In the genomic region with DNA sequence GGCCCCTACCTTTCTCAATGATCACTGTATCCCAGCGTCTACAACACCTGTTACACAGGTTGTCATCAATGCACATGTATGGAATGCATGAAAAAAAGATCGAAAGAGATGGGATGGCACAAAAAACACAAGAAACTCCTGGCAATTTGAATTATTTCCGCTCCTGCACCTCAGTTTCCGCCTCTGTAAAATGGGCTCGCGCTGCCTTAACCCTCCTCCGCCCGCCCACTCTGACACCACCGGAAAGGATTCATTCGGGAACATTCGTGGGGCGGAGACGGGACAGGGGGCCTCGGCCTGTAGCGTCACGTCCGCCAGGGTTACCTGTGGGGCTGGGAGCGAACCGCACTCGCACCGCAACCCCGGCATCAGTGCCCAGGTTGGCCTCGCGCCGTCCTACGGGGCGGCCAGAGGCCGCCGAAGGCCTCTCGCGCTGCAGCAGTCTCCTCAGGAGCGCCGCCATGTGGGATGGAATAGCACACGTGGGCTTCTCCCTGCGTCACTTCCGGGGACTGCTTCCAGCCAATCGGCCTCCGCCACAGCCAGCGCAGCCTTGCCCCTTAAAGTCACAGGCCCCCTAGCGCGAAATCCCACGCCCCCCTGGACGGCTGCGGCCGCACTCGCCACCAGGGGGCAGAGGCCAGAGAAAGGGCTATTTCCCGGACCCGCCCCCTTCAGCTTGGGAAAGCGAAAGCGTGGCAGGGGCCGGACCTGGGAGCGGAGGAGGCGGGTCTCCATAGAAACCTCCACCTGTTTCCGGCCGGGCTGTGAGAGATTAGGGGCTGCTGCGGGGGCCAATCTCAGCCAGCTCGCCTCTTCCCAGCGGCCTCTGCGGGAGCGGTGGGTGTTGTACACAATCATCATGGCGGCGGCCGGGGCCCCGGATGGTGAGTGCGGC, we compare ENCODE assay signal across 1 cellular context.
A peak's percentile ranks its signal among the peaks of the same experiment; 100 is the strongest.
TF ChIP-seq lines count a peak whose summit lies in the region.

Gene EARS2, minus strand, starts transcription at position 470 of the 898 bp plus-strand sequence. Its CDS starts 7 bp downstream, at position 463.
A gene with protein sequence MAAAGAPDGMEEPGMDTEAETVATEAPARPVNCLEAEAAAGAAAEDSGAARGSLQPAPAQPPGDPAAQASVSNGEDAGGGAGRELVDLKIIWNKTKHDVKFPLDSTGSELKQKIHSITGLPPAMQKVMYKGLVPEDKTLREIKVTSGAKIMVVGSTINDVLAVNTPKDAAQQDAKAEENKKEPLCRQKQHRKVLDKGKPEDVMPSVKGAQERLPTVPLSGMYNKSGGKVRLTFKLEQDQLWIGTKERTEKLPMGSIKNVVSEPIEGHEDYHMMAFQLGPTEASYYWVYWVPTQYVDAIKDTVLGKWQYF (plus strand): TSS at position 847 of the 898 bp plus-strand sequence. CDS start 16 bp downstream, at position 863.

TF ChIP-seq in H1, 55 proteins besides CTCF, POLR2A, EP300 and RAD21 (continues in another document):
- 0 out of 2 replicates have a peak, but pooled peaks have one; percentile 22 for TF ChIP-seq SP2 (IDR thresholded peaks at IDR 0.05; ENCODE audit: low read length)
- no peak for TF ChIP-seq CTBP2 (IDR thresholded peaks at IDR 0.05; ENCODE audit: borderline replicate concordance, insufficient read depth, insufficient read length, low read length)
- TF ChIP-seq ATF3 (IDR thresholded peaks at IDR 0.05; ENCODE audit: insufficient read depth, low read depth, low read length), result no peak
- TF ChIP-seq POLR2AphosphoS5 (IDR thresholded peaks at IDR 0.05; ENCODE audit: low read depth, low read length), result peak; percentile 75
- peak; percentile 89 for TF ChIP-seq TAF1 (IDR thresholded peaks at IDR 0.05; ENCODE audit: low read depth, low read length)
- TF ChIP-seq ZNF274 (IDR thresholded peaks at IDR 0.05; ENCODE audit: borderline replicate concordance, extremely low read depth, low read length), result no peak
- no peak for TF ChIP-seq POU5F1 (IDR thresholded peaks at IDR 0.05; ENCODE audit: low read depth, low read length)
- TF ChIP-seq TEAD4 (IDR thresholded peaks at IDR 0.05; ENCODE audit: low read depth, low read length), result 0 out of 2 replicates have a peak, but pooled peaks have one; percentile 20
- TF ChIP-seq YY1 (IDR thresholded peaks at IDR 0.05; ENCODE audit: low read depth, low read length), result peak; percentile 89
- no peak for TF ChIP-seq CHD7 (IDR thresholded peaks at IDR 0.05; ENCODE audit: insufficient replicate concordance, low read length)
- TF ChIP-seq SP1 (IDR thresholded peaks at IDR 0.05; ENCODE audit: low read depth, low read length), result peak; percentile 66
- TF ChIP-seq HDAC2 (IDR thresholded peaks at IDR 0.05; ENCODE audit: borderline replicate concordance in 1 of 2, low read depth in 2 of 2, low read length in 2 of 2), result peak; percentile 99 to 100
- TF ChIP-seq NANOG (IDR thresholded peaks at IDR 0.05; ENCODE audit: insufficient read depth, low read depth, low read length, poor library complexity, severe bottlenecking), result no peak
- no peak for TF ChIP-seq FOSL1 (IDR thresholded peaks at IDR 0.05; ENCODE audit: insufficient read depth, low read depth, low read length)
- no peak for TF ChIP-seq BCL11A (IDR thresholded peaks at IDR 0.05; ENCODE audit: low read depth in 2 of 2, low read length in 2 of 2)
- TF ChIP-seq RXRA (IDR thresholded peaks at IDR 0.05; ENCODE audit: insufficient read depth, low read depth, low read length), result peak; percentile 95
- TF ChIP-seq RFX5 (IDR thresholded peaks at IDR 0.05; ENCODE audit: borderline replicate concordance, low read depth, low read length), result 0 out of 2 replicates have a peak, but pooled peaks have one; percentile 11
- TF ChIP-seq GABPA (IDR thresholded peaks at IDR 0.05; ENCODE audit: borderline replicate concordance, insufficient read depth, low read length), result peak; percentile 57; the same call in 1 of the 2 replicates
- no peak for TF ChIP-seq CBX8 (IDR thresholded peaks at IDR 0.05; ENCODE audit: borderline replicate concordance, low read depth, low read length)
- TF ChIP-seq SRF (IDR thresholded peaks at IDR 0.05; ENCODE audit: low read depth, low read length), result no peak
- TF ChIP-seq KDM1A (IDR thresholded peaks at IDR 0.05; ENCODE audit: borderline replicate concordance, low read length), result peak; percentile 100
- TF ChIP-seq, protein P1, sequence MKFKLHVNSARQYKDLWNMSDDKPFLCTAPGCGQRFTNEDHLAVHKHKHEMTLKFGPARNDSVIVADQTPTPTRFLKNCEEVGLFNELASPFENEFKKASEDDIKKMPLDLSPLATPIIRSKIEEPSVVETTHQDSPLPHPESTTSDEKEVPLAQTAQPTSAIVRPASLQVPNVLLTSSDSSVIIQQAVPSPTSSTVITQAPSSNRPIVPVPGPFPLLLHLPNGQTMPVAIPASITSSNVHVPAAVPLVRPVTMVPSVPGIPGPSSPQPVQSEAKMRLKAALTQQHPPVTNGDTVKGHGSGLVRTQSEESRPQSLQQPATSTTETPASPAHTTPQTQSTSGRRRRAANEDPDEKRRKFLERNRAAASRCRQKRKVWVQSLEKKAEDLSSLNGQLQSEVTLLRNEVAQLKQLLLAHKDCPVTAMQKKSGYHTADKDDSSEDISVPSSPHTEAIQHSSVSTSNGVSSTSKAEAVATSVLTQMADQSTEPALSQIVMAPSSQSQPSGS (IDR thresholded peaks at IDR 0.05; ENCODE audit: low read length), result peak; percentile 30; the same call in 1 of the 2 replicates
- TF ChIP-seq KDM5A (IDR thresholded peaks at IDR 0.05; ENCODE audit: low read length), result peak; percentile 67; the same call in 1 of the 2 replicates
- no peak for TF ChIP-seq SUZ12 (IDR thresholded peaks at IDR 0.05; ENCODE audit: low read length)
- TF ChIP-seq GTF2F1 (IDR thresholded peaks at IDR 0.05; ENCODE audit: borderline replicate concordance, low read depth, low read length), result peak; percentile 39; the same call in 1 of the 2 replicates
- TF ChIP-seq MAX (IDR thresholded peaks at IDR 0.05), result peak; percentile 95
- TF ChIP-seq, protein P2, sequence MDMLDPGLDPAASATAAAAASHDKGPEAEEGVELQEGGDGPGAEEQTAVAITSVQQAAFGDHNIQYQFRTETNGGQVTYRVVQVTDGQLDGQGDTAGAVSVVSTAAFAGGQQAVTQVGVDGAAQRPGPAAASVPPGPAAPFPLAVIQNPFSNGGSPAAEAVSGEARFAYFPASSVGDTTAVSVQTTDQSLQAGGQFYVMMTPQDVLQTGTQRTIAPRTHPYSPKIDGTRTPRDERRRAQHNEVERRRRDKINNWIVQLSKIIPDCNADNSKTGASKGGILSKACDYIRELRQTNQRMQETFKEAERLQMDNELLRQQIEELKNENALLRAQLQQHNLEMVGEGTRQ (IDR thresholded peaks at IDR 0.05; ENCODE audit: low read length), result peak; percentile 85
- TF ChIP-seq ASH2L (IDR thresholded peaks at IDR 0.05; ENCODE audit: low read length), result peak; percentile 65
- TF ChIP-seq CHD1 (IDR thresholded peaks at IDR 0.05; ENCODE audit: low read depth, low read length), result no peak
- TF ChIP-seq SIRT6 (IDR thresholded peaks at IDR 0.05; ENCODE audit: low read length), result no peak
- no peak for TF ChIP-seq TCF12 (IDR thresholded peaks at IDR 0.05; ENCODE audit: low read depth, low read length)
- TF ChIP-seq NRF1 (IDR thresholded peaks at IDR 0.05; ENCODE audit: low read depth, low read length), result no peak
- peak; percentile 51; the same call in 1 of the 2 replicates for TF ChIP-seq BACH1 (IDR thresholded peaks at IDR 0.05; ENCODE audit: low read length)
- TF ChIP-seq HDAC6 (IDR thresholded peaks at IDR 0.05; ENCODE audit: low read depth, low read length), result no peak
- peak; percentile 68 for TF ChIP-seq TAF7 (optimal IDR thresholded peaks at IDR 0.05; ENCODE audit: borderline replicate concordance, low read depth, low read length)
- TF ChIP-seq RNF2 (IDR thresholded peaks at IDR 0.05; ENCODE audit: borderline replicate concordance, low read depth, low read length, missing control alignments, poor library complexity, severe bottlenecking), result no peak
- no peak for TF ChIP-seq JUN (IDR thresholded peaks at IDR 0.05; ENCODE audit: low read depth, low read length)
- TF ChIP-seq CEBPB (IDR thresholded peaks at IDR 0.05; ENCODE audit: low read depth, low read length), result no peak
- TF ChIP-seq RBBP5 (IDR thresholded peaks at IDR 0.05; ENCODE audit: borderline replicate concordance, low read depth, low read length), result 0 out of 2 replicates have a peak, but pooled peaks have one; percentile 27
- TF ChIP-seq EGR1 (IDR thresholded peaks at IDR 0.05; ENCODE audit: borderline replicate concordance, low read depth, low read length), result peak; percentile 71
- peak; percentile 98 for TF ChIP-seq PHF8 (conservative IDR thresholded peaks at IDR 0.05; ENCODE audit: low read depth, low read length)
- TF ChIP-seq CREB1 (IDR thresholded peaks at IDR 0.05), result peak; percentile 90
- no peak for TF ChIP-seq KDM4A (IDR thresholded peaks at IDR 0.05; ENCODE audit: low read depth, low read length, severe bottlenecking)
- TF ChIP-seq SP4 (IDR thresholded peaks at IDR 0.05; ENCODE audit: low read length), result peak; percentile 92
- peak; percentile 52 for TF ChIP-seq TBP (IDR thresholded peaks at IDR 0.05; ENCODE audit: low read depth, low read length)
- no peak for TF ChIP-seq SIX5 (IDR thresholded peaks at IDR 0.05; ENCODE audit: low read depth, low read length)
- TF ChIP-seq JUND (IDR thresholded peaks at IDR 0.05; ENCODE audit: low read length), result peak; percentile 22; the same call in 1 of the 2 replicates
- peak in 1 of 2 experiments; percentile 92; a peak in 3 of 4 replicates for TF ChIP-seq SIN3A (conservative IDR thresholded peaks at IDR 0.05 in 1 of 2, IDR thresholded peaks at IDR 0.05 in 1 of 2; ENCODE audit: low read depth in 1 of 2, low read length in 2 of 2)
- TF ChIP-seq EZH2 (IDR thresholded peaks at IDR 0.05; ENCODE audit: low read depth, low read length, severe bottlenecking), result no peak
- no peak for TF ChIP-seq CBX5 (IDR thresholded peaks at IDR 0.05; ENCODE audit: low read depth, low read length)
